ENCODE assay signal across 1 cellular context in genomic region chr12:6829532-6830220, GRCh38.
TF ChIP-seq lines count a peak whose summit lies in the region.

No MANE protein-coding gene starts in this region.

TF ChIP-seq in endothelial cell of umbilical vein, 7 proteins besides CTCF, POLR2A, EP300 and RAD21 (continued from another document):
- TF ChIP-seq MAX (IDR thresholded peaks at IDR 0.05; ENCODE audit: insufficient read depth, insufficient read length) = no peak
TF ChIP-seq in endothelial cell of umbilical vein: peak in this region for 0.
